1 cellular context compared by ENCODE assay signal in genomic region chr7:158317238-158318205, GRCh38.
TF ChIP-seq lines count a peak whose summit lies in the region.

No MANE protein-coding gene starts in this region.

TF ChIP-seq in WTC11, 78 proteins besides CTCF, POLR2A, EP300 and RAD21 (continued from another document):
- TF ChIP-seq ZBTB43 (CRISPR knock-in tag; IDR thresholded peaks at IDR 0.05) = peak; percentile 87
- 0 out of 2 replicates have a peak, but pooled peaks have one; percentile 20 for TF ChIP-seq CREM (CRISPR knock-in tag; IDR thresholded peaks at IDR 0.05)
- peak; percentile 64; the same call in 1 of the 2 replicates for TF ChIP-seq FOXP4 (CRISPR knock-in tag; IDR thresholded peaks at IDR 0.05)
- peak; percentile 17; the same call in 1 of the 2 replicates for TF ChIP-seq SP1 (CRISPR knock-in tag; conservative IDR thresholded peaks at IDR 0.05)
- 0 out of 2 replicates have a peak, but pooled peaks have one; percentile 59 for TF ChIP-seq HMGXB4 (CRISPR knock-in tag; IDR thresholded peaks at IDR 0.05)
- TF ChIP-seq FOXP1 (CRISPR knock-in tag; IDR thresholded peaks at IDR 0.05; ENCODE audit: borderline replicate concordance) = 0 out of 2 replicates have a peak, but pooled peaks have one; percentile 35
- no peak for TF ChIP-seq ZNF416 (CRISPR knock-in tag; IDR thresholded peaks at IDR 0.05)
- peak; percentile 12; the same call in 1 of the 2 replicates for TF ChIP-seq USF1 (CRISPR knock-in tag; IDR thresholded peaks at IDR 0.05)
- peak; percentile 68; the same call in 1 of the 2 replicates for TF ChIP-seq ARID4B (CRISPR knock-in tag; IDR thresholded peaks at IDR 0.05; ENCODE audit: borderline replicate concordance)
- peak; percentile 13; the same call in 1 of the 2 replicates for TF ChIP-seq TEAD1 (CRISPR knock-in tag; IDR thresholded peaks at IDR 0.05)
- peak; percentile 74 for TF ChIP-seq ETV6 (CRISPR knock-in tag; IDR thresholded peaks at IDR 0.05)
- TF ChIP-seq ZNF263 (CRISPR knock-in tag; IDR thresholded peaks at IDR 0.05; ENCODE audit: low read depth) = no peak
